8 cellular contexts compared by ENCODE assay signal in the genomic region with DNA sequence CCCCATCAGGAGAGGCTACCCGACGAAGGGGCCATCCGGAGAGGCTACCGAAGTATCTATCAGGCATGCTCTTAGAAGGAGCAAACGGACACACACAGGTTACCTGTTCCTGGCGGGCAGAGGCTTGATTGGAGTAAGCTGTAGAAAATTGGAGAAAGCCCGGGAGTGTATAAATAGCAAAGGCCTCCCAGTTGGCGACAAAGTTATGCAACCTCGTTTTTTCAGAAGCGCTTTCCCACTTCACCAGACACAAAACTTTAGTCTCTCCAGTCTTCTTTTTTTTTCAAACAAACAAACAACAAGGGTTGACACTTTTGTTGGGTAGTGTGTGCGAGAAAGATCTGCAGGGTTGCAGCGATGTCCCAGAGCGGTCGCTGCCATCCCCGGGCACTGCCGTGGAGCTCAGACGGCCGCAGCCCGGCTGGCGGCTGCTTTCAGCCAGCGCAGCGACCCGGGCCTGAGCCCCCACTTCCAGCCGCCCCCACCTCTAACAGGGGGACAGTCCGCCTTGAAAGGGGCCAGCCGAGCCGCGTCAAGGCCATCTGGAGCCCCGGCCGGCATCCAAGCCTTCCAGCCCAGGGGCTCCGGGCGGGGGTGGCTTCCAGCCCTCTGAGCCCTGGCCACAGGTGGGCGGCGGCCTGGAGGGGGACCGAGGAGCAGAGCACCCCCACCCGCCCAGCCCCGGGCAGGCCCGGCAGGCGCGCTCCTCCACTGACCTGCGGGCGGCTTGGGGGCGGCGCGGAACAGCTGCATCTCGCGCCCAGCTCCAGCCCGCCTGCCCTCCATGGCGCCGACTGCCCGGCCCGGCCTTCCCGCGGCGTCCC. TPM values are rescaled to one million over a fixed set of nuclear protein-coding genes. Genes with fewer than 3 reads are reported as not detected.
DNase-seq lines count a peak whose midpoint lies in the region; ATAC-seq and TF ChIP-seq lines count a peak whose summit lies in the region.

No MANE protein-coding gene starts in this region.

- peaks cover 63% of the 10 kb centered on the region for H3K27me3 Mint-ChIP-seq in chondrocyte (ENCODE audit: low read depth)

- DNase-seq in activated CD4-positive, CD25-positive, alpha-beta regulatory T cell (lab: John Stamatoyannopoulos, UW) = no peak
- DNase-seq in HAP-1 (ENCODE audit: low spot score in 2 of 2) (peak in 1 of 2 experiments; percentile 60), NCI-H1105 (lab: John Stamatoyannopoulos, UW) (peak; percentile 27), chondrocyte (ENCODE audit: low spot score) (peak; percentile 77), vagina (ENCODE audit: extremely low spot score in 2 of 2) (no peak), midbrain (lab: John Stamatoyannopoulos, UW) (no peak)

- H3K36me3 Mint-ChIP-seq in chondrocyte (ENCODE audit: low read depth) = no peaks in the 10 kb centered on the region

- no peak overlapping the region for H3K27ac Mint-ChIP-seq in chondrocyte (ENCODE audit: unreplicated experiment)

- H3K4me1 ChIP-seq in HAP-1 (peaks cover 15% of the 10 kb centered on the region), mesodermal cell (ENCODE audit: control insufficient read depth, insufficient read depth, low read length, poor library complexity, severe bottlenecking) (no peaks in the 10 kb centered on the region), vagina (peaks cover 4% of the 10 kb centered on the region)

- peak overlapping the region; percentile 6 for H3K4me3 Mint-ChIP-seq in chondrocyte (ENCODE audit: unreplicated experiment)

- H3K27ac ChIP-seq in mesodermal cell (ENCODE audit: low read depth, low read length, severe bottlenecking) (no peak overlapping the region), vagina (peak overlapping the region; percentile 47)

- 0 to 2% methylated on average over 37 to 43 of the region's 55 CpGs for WGBS in mesodermal cell (ENCODE audit: insufficient coverage in 2 of 2), 2 experiments

- TF ChIP-seq POLR2A in vagina (IDR thresholded peaks at IDR 0.05) = no peak

- H3K9me3 Mint-ChIP-seq in chondrocyte (ENCODE audit: low read depth) = no peaks in the 10 kb centered on the region

- in situ Hi-C loops in HAP-1 (cut with MboI; ENCODE audit: low sequenced_read_pairs) = no loop called here

- ATAC-seq in activated CD4-positive, CD25-positive, alpha-beta regulatory T cell treated with anti-CD3 and anti-CD28 coated beads, Interleukin-2, amount 50 U/mL, for 24 hours = peak; percentile 25 to 37

- no peaks in the 10 kb centered on the region for H3K36me3 ChIP-seq in HAP-1 (replicated peaks)
- no peaks in the 10 kb centered on the region for H3K36me3 ChIP-seq in mesodermal cell (ENCODE audit: control insufficient read depth, insufficient read depth, low read length)
- H3K36me3 ChIP-seq in vagina = no peaks in the 10 kb centered on the region

- H3K4me1 Mint-ChIP-seq in chondrocyte (ENCODE audit: low read depth) = peaks cover 3% of the 10 kb centered on the region

- H3K9me3 ChIP-seq in HAP-1 (no peaks in the 10 kb centered on the region), mesodermal cell (ENCODE audit: control insufficient read depth, low read length) (no peaks in the 10 kb centered on the region), vagina (no peaks in the 10 kb centered on the region)

- no peak for TF ChIP-seq CTCF in chondrocyte (IDR thresholded peaks at IDR 0.05)
- TF ChIP-seq CTCF in vagina (IDR thresholded peaks at IDR 0.05) = no peak

- H3K27me3 ChIP-seq in HAP-1 (ENCODE audit: low read depth) (no peaks in the 10 kb centered on the region), vagina (peaks cover 6% of the 10 kb centered on the region)

- intact Hi-C loops in vagina (cut with DNase I) = no loop called here

- peak overlapping the region; percentile 61 for H3K4me3 ChIP-seq in HAP-1
- peak overlapping the region; percentile 44 for H3K4me3 ChIP-seq in mesodermal cell (ENCODE audit: extremely low read depth, insufficient read depth, low read length, poor library complexity, severe bottlenecking)
- peak overlapping the region; percentile 50 to 64 for H3K4me3 ChIP-seq in vagina

RNA-seq across cellular contexts. Expression of gene MCOLN3, which starts 0.6 kb away (rescaled TPM):
- 0.21 TPM in 1 of 3 replicates, not detected in the others for total RNA-seq in chondrocyte
- polyA plus RNA-seq in mesodermal cell (2013, experiment 1 of 2) = 3.6 TPM
- polyA plus RNA-seq in mesodermal cell (2013, experiment 2 of 2) = 7.8 TPM
- total RNA-seq in vagina = 5.6 TPM

RNA-seq across cellular contexts. Expression of gene MCOLN2, which starts 50.8 kb away (rescaled TPM):
- total RNA-seq in chondrocyte (not detected in 3 replicates), vagina (1.7 TPM)
- polyA plus RNA-seq in mesodermal cell (2013, experiment 1 of 2) = 0.11 TPM
- polyA plus RNA-seq in mesodermal cell (2013, experiment 2 of 2) = 0.40 TPM

Comparison
In these comparisons a context has a peak if more than half of its experiments do, and no peak if none do; other contexts are left out.
1. DNase-seq: peak in NCI-H1105 (single experiment) and chondrocyte (single experiment); none in activated CD4-positive, CD25-positive, alpha-beta regulatory T cell (0 of 4), vagina (0 of 2) and midbrain (single experiment).
2. Peak in every context shown above with its lines, with median percentiles within 50 percentile points of each other: H3K4me3 ChIP-seq.